8 cellular contexts compared by ENCODE assay signal in genomic region chr11:100681064-100681502, GRCh38. TPM values are rescaled to one million over a fixed set of nuclear protein-coding genes. Genes with fewer than 3 reads are reported as not detected.
DNase-seq lines count a peak whose midpoint lies in the region; ATAC-seq, FAIRE-seq and TF ChIP-seq lines count a peak whose summit lies in the region.

No MANE protein-coding gene starts in this region.

- peak; percentile 47 for FAIRE-seq in bronchial epithelial cell (lab: Jason Lieb, UNC)

- H3K27me3 ChIP-seq in bronchial epithelial cell (ENCODE audit: control insufficient read depth, insufficient read depth, low read length) = no peaks in the 10 kb centered on the region

- intact Hi-C loops in mucosa of descending colon (cut with DNase I, micrococcal nuclease) = loop anchor here in 1 of 2 donors (5.0 to 10.0 kb wide), 2 partner anchors 94 to 171 kb away; no protein-coding TSS in a partner anchor

- H3K27ac Mint-ChIP-seq in activated naive CD4-positive, alpha-beta T cell treated with anti-CD3 and anti-CD28 coated beads, Interleukin-2, amount 50 U/mL, for 72 hours = no peak overlapping the region

- ATAC-seq in GM19438 (IDR thresholded peaks at IDR 0.05; ENCODE audit: low read depth, unreplicated experiment) = peak; percentile 98
- ATAC-seq in HG03342 (IDR thresholded peaks at IDR 0.05; ENCODE audit: unreplicated experiment) = peak; percentile 99
- ATAC-seq in mucosa of descending colon = peak; percentile 98
- no peak for ATAC-seq in activated naive CD4-positive, alpha-beta T cell treated with anti-CD3 and anti-CD28 coated beads, Interleukin-2, amount 50 U/mL, for 72 hours

- no peaks in the 10 kb centered on the region for H3K9me3 ChIP-seq in mucosa of descending colon

- H3K36me3 Mint-ChIP-seq in activated naive CD4-positive, alpha-beta T cell treated with anti-CD3 and anti-CD28 coated beads, Interleukin-2, amount 50 U/mL, for 72 hours = peaks cover 0 to 5% of the 10 kb centered on the region in 2 donors

- TF ChIP-seq CTCF in bronchial epithelial cell (IDR thresholded peaks at IDR 0.05; ENCODE audit: insufficient read depth, low read length, severe bottlenecking) = no peak
- TF ChIP-seq CTCF in mucosa of descending colon (IDR thresholded peaks at IDR 0.05) = no peak

- H3K4me3 ChIP-seq in bronchial epithelial cell (ENCODE audit: low read depth, low read length) (no peak overlapping the region), mucosa of descending colon (no peak overlapping the region)

- H3K9me3 Mint-ChIP-seq in activated naive CD4-positive, alpha-beta T cell treated with anti-CD3 and anti-CD28 coated beads, Interleukin-2, amount 50 U/mL, for 72 hours = peaks cover 3 to 13% of the 10 kb centered on the region in 2 donors

- peaks cover 6% of the 10 kb centered on the region for H3K4me1 ChIP-seq in mucosa of descending colon (ENCODE audit: low read depth)

- H3K36me3 ChIP-seq in bronchial epithelial cell (ENCODE audit: control insufficient read depth, insufficient read depth, low read length) (no peaks in the 10 kb centered on the region), mucosa of descending colon (ENCODE audit: low read depth) (no peaks in the 10 kb centered on the region)

- DNase-seq in DMS53 treated with DMSO at 0.1 percent for 48 hours (lab: John Stamatoyannopoulos, UW; ENCODE audit: unreplicated experiment) (peak; percentile 95), NOMO-1 (lab: John Stamatoyannopoulos, UW; ENCODE audit: unreplicated experiment in 2 of 2) (peak; percentile 82 to 97), bronchial epithelial cell (ENCODE audit: low read depth) (peak; percentile 70), mucosa of descending colon (peak; percentile 83 to 88 (median 84))
- no peak for DNase-seq in stimulated activated CD4-positive, alpha-beta T cell treated with anti-CD3 and anti-CD28 coated beads, Interleukin-4, amount 100 ng/mL, for 1 hour
- no peak for DNase-seq in activated naive CD4-positive, alpha-beta T cell treated with anti-CD3 and anti-CD28 coated beads, Interleukin-2, amount 50 U/mL, for 72 hours (ENCODE audit: low spot score in 2 of 2)

RNA-seq across cellular contexts. Expression of gene ARHGAP42, which starts 6.0 kb away (rescaled TPM):
- total RNA-seq in bronchial epithelial cell (4.5 and 5.3 TPM in 2 replicates), mucosa of descending colon (10 to 100 TPM; 17.6 to 38.9 (median 18.8) TPM)
- total RNA-seq in activated naive CD4-positive, alpha-beta T cell treated with anti-CD3 and anti-CD28 coated beads, Interleukin-2, amount 50 U/mL, for 72 hours = under 1 TPM; 0.10 to 0.32 TPM

Comparison
In these comparisons a context has a peak if more than half of its experiments do, and no peak if none do; other contexts are left out.
1. DNase-seq: peak in DMS53 treated with DMSO at 0.1 percent for 48 hours (single experiment), NOMO-1 (2 of 2), bronchial epithelial cell (single experiment) and mucosa of descending colon (3 of 3); none in stimulated activated CD4-positive, alpha-beta T cell treated with anti-CD3 and anti-CD28 coated beads, Interleukin-4, amount 100 ng/mL, for 1 hour (single experiment) and activated naive CD4-positive, alpha-beta T cell treated with anti-CD3 and anti-CD28 coated beads, Interleukin-2, amount 50 U/mL, for 72 hours (0 of 2).
2. ATAC-seq: peak in GM19438 (single experiment), HG03342 (single experiment) and mucosa of descending colon (single experiment); none in activated naive CD4-positive, alpha-beta T cell treated with anti-CD3 and anti-CD28 coated beads, Interleukin-2, amount 50 U/mL, for 72 hours (0 of 2).